In genomic region chr9:110049699-110050450, GRCh38 we compare ENCODE assay signal across 8 cellular contexts.
DNase-seq lines count a peak whose midpoint lies in the region; ATAC-seq and TF ChIP-seq lines count a peak whose summit lies in the region.

No MANE protein-coding gene starts in this region.

- no peaks in the 10 kb centered on the region for H3K9me2 ChIP-seq in GM23338 (ENCODE audit: insufficient read depth)

- BruUV-seq in mammary epithelial cell (replicated peaks; lab: Mats Ljungman, UMichigan) = no TSS peak

- H3K27ac ChIP-seq in BLaER1 treated with 17β-estradiol and CSF1 and Interleukin-3, amounts not matched to agents 10 nM and 100 nM = no peak overlapping the region
- H3K27ac ChIP-seq in GM23338 (ENCODE audit: low read depth) (no peak overlapping the region), mammary epithelial cell (ENCODE audit: insufficient read depth, low read depth, low read length) (peak overlapping the region; percentile 71)

- H3K4me2 ChIP-seq in BLaER1 treated with 17β-estradiol and CSF1 and Interleukin-3, amounts not matched to agents 10 nM and 100 nM = peak overlapping the region; percentile 94 to 100 (median 99)
- H3K4me2 ChIP-seq in GM23338 (peak overlapping the region; percentile 97), mammary epithelial cell (ENCODE audit: insufficient read depth, low read depth, low read length) (peak overlapping the region; percentile 71)

- H3K9ac ChIP-seq in BLaER1 treated with 17β-estradiol and CSF1 and Interleukin-3, amounts not matched to agents 10 nM and 100 nM = peak overlapping the region in 8 of 11 experiments; percentile 3 to 69 (median 34); a peak in 7 of 22 replicates
- H3K9ac ChIP-seq in mammary epithelial cell (ENCODE audit: insufficient read depth, low read length) = peak overlapping the region; percentile 77

- peaks cover 9% of the 10 kb centered on the region; the same call in 1 of the 2 replicates for H3F3A ChIP-seq in GM23338 (replicated peaks; ENCODE audit: low read depth)

- no peaks in the 10 kb centered on the region for H3K9me3 ChIP-seq in BLaER1 treated with 17β-estradiol and CSF1 and Interleukin-3, amounts not matched to agents 10 nM and 100 nM (replicated peaks in 1 of 11)
- no peaks in the 10 kb centered on the region for H3K9me3 ChIP-seq in mammary epithelial cell (replicated peaks; ENCODE audit: insufficient read depth, low read length)

- WGBS in mammary epithelial cell (ENCODE audit: low coverage, missing lambda C conversion rate) = 7% methylated on average over 19 of the region's 26 CpGs

- DNase-seq in GM23338 (ENCODE audit: low spot score) (peak; percentile 69), RKO (ENCODE audit: low spot score) (peak; percentile 65), mammary epithelial cell (peak; percentile 40), left colon (peak in 1 of 2 donors; percentile 63), COLO829 (ENCODE audit: low spot score) (no peak), 8988T (no peak)
- DNase-seq in stimulated activated effector memory CD8-positive, alpha-beta T cell treated with anti-CD3 and anti-CD28 coated beads, Interleukin-12 subunit alpha, Interleukin-12 subunit beta, amount 100 ng/mL, for 72 hours (ENCODE audit: low spot score in 2 of 2) = no peak

- no peak overlapping the region for H3K27ac Mint-ChIP-seq in GM23338
- H3K27ac Mint-ChIP-seq in stimulated activated effector memory CD8-positive, alpha-beta T cell treated with anti-CD3 and anti-CD28 coated beads, Interleukin-12 subunit alpha, Interleukin-12 subunit beta, amount 100 ng/mL, for 72 hours = peak overlapping the region; percentile 29

- H4K20me1 ChIP-seq in BLaER1 treated with 17β-estradiol and CSF1 and Interleukin-3, amounts not matched to agents 10 nM and 100 nM = peaks cover 0 to 20% (median 10%) of the 10 kb centered on the region in 11 experiments; a peak in 11 of 22 replicates
- H4K20me1 ChIP-seq in GM23338 (replicated peaks; ENCODE audit: insufficient read depth) = peaks cover 30% of the 10 kb centered on the region
- H4K20me1 ChIP-seq in mammary epithelial cell (ENCODE audit: insufficient read depth, low read length) = peaks cover 4% of the 10 kb centered on the region

- H3K4me3 Mint-ChIP-seq in GM23338 = peak overlapping the region; percentile 91
- H3K4me3 Mint-ChIP-seq in stimulated activated effector memory CD8-positive, alpha-beta T cell treated with anti-CD3 and anti-CD28 coated beads, Interleukin-12 subunit alpha, Interleukin-12 subunit beta, amount 100 ng/mL, for 72 hours = peak overlapping the region; percentile 87

- H3K9me3 Mint-ChIP-seq in GM23338 = no peaks in the 10 kb centered on the region
- no peaks in the 10 kb centered on the region for H3K9me3 Mint-ChIP-seq in stimulated activated effector memory CD8-positive, alpha-beta T cell treated with anti-CD3 and anti-CD28 coated beads, Interleukin-12 subunit alpha, Interleukin-12 subunit beta, amount 100 ng/mL, for 72 hours

- TF ChIP-seq CTCF in GM23338 (conservative IDR thresholded peaks at IDR 0.05; ENCODE audit: low read depth in 2 of 2) (no peak), mammary epithelial cell (conservative IDR thresholded peaks at IDR 0.05 in 1 of 2, IDR thresholded peaks at IDR 0.05 in 1 of 2; ENCODE audit: extremely low read depth in 1 of 2, insufficient read depth in 1 of 2, low read depth in 1 of 2, low read length in 2 of 2) (no peak)

- H3K36me3 ChIP-seq in BLaER1 treated with 17β-estradiol and CSF1 and Interleukin-3, amounts not matched to agents 10 nM and 100 nM = no peaks in the 10 kb centered on the region
- H3K36me3 ChIP-seq in GM23338 (ENCODE audit: insufficient read depth) (no peaks in the 10 kb centered on the region), mammary epithelial cell (ENCODE audit: insufficient read depth, low read length) (no peaks in the 10 kb centered on the region)

- H3K27me3 Mint-ChIP-seq in GM23338 (ENCODE audit: insufficient read depth, low read depth, poor library complexity) = peaks cover 22% of the 10 kb centered on the region

- ATAC-seq in GM23338 (peak; percentile 16), left colon (peak; percentile 77)
- peak; percentile 12 for ATAC-seq in stimulated activated effector memory CD8-positive, alpha-beta T cell treated with anti-CD3 and anti-CD28 coated beads, Interleukin-12 subunit alpha, Interleukin-12 subunit beta, amount 100 ng/mL, for 72 hours

- H3K4me3 ChIP-seq in BLaER1 treated with 17β-estradiol and CSF1 and Interleukin-3, amounts not matched to agents 10 nM and 100 nM = peak overlapping the region; percentile 51 to 75 (median 64)
- peak overlapping the region; percentile 90 for H3K4me3 ChIP-seq in GM23338
- H3K4me3 ChIP-seq in mammary epithelial cell (replicated peaks in 1 of 3; ENCODE audit: insufficient read depth in 1 of 3, low read depth in 2 of 3, low read length in 3 of 3) = peak overlapping the region; percentile 69 to 98 (median 79)

- H3K27me3 ChIP-seq in BLaER1 treated with 17β-estradiol and CSF1 and Interleukin-3, amounts not matched to agents 10 nM and 100 nM = peaks cover 54 to 67% (median 56%) of the 10 kb centered on the region in 11 experiments
- H3K27me3 ChIP-seq in GM23338 (ENCODE audit: insufficient read depth) (peaks cover 25% of the 10 kb centered on the region), mammary epithelial cell (ENCODE audit: insufficient read depth, low read length) (no peaks in the 10 kb centered on the region)

- dilution Hi-C loops in mammary epithelial cell (cut with HindIII; ENCODE audit: low sequenced_read_pairs) = no loop called here

- H3K79me2 ChIP-seq in GM23338 (replicated peaks; ENCODE audit: insufficient read depth) (peaks cover 63% of the 10 kb centered on the region), mammary epithelial cell (ENCODE audit: insufficient read depth, low read length) (peaks cover 57% of the 10 kb centered on the region)

- peaks cover 51% of the 10 kb centered on the region for H3K4me1 Mint-ChIP-seq in GM23338
- peaks cover 29% of the 10 kb centered on the region for H3K4me1 Mint-ChIP-seq in stimulated activated effector memory CD8-positive, alpha-beta T cell treated with anti-CD3 and anti-CD28 coated beads, Interleukin-12 subunit alpha, Interleukin-12 subunit beta, amount 100 ng/mL, for 72 hours

- in situ Hi-C loops in mammary epithelial cell (cut with MboI; ENCODE audit: low sequenced_read_pairs in 2 of 2) = loop anchor here (10.0 to 25.0 kb wide), 2 partner anchors 145 to 488 kb away; no protein-coding TSS in a partner anchor

- peaks cover 16 to 38% (median 31%) of the 10 kb centered on the region in 10 experiments; a peak in 19 of 20 replicates for H3K4me1 ChIP-seq in BLaER1 treated with 17β-estradiol and CSF1 and Interleukin-3, amounts not matched to agents 10 nM and 100 nM
- peaks cover 31% of the 10 kb centered on the region for H3K4me1 ChIP-seq in GM23338 (ENCODE audit: insufficient read depth)
- H3K4me1 ChIP-seq in mammary epithelial cell (ENCODE audit: insufficient read depth, low read length) = peaks cover 20% of the 10 kb centered on the region

- peaks cover 6% of the 10 kb centered on the region; the same call in 2 of the 3 replicates for H3K36me3 Mint-ChIP-seq in GM23338 (ENCODE audit: low read depth)
- no peaks in the 10 kb centered on the region for H3K36me3 Mint-ChIP-seq in stimulated activated effector memory CD8-positive, alpha-beta T cell treated with anti-CD3 and anti-CD28 coated beads, Interleukin-12 subunit alpha, Interleukin-12 subunit beta, amount 100 ng/mL, for 72 hours

- CTCF ChIA-PET in mammary epithelial cell (lab: Charles Lee; ENCODE audit: low non-redundant PET) = no interaction called here

- no peak overlapping the region for H2AFZ ChIP-seq in GM23338
- H2AFZ ChIP-seq in mammary epithelial cell (ENCODE audit: low read depth, low read length) = peak overlapping the region; percentile 69

- intact Hi-C loops in mammary epithelial cell (cut with micrococcal nuclease) = loop anchor here (1.0 to 5.0 kb wide), 2 partner anchors 33 to 64 kb away; no protein-coding TSS in a partner anchor
- intact Hi-C loops in left colon (cut with DNase I, micrococcal nuclease) = loop anchor here in 1 of 2 donors (10.0 kb wide), 1 partner anchor 95 kb away; no protein-coding TSS in a partner anchor

TF ChIP-seq in GM23338, 12 proteins besides CTCF, POLR2A, EP300 and RAD21 (continues in another document):
- TF ChIP-seq ZNF114 (CRISPR knock-in tag; IDR thresholded peaks at IDR 0.05) = no peak
- TF ChIP-seq CREB1 (CRISPR knock-in tag; IDR thresholded peaks at IDR 0.05; ENCODE audit: low read depth) = no peak
- TF ChIP-seq ZNF331 (CRISPR knock-in tag; IDR thresholded peaks at IDR 0.05; ENCODE audit: low read depth) = no peak

Comparison
In these comparisons a context has a peak if more than half of its experiments do, and no peak if none do; other contexts are left out.
1. ATAC-seq: peak in every context shown above with its lines; median percentile 77 in left colon; 16 in GM23338; 12 in stimulated activated effector memory CD8-positive, alpha-beta T cell treated with anti-CD3 and anti-CD28 coated beads, Interleukin-12 subunit alpha, Interleukin-12 subunit beta, amount 100 ng/mL, for 72 hours.
2. DNase-seq: peak in GM23338 (single experiment), RKO (single experiment) and mammary epithelial cell (single experiment); none in stimulated activated effector memory CD8-positive, alpha-beta T cell treated with anti-CD3 and anti-CD28 coated beads, Interleukin-12 subunit alpha, Interleukin-12 subunit beta, amount 100 ng/mL, for 72 hours (0 of 2), COLO829 (single experiment) and 8988T (single experiment).
3. Peak in every context shown above with its lines, with median percentiles within 50 percentile points of each other: H3K4me2 ChIP-seq and H3K4me3 ChIP-seq.